In genomic region chr11:2178906-2179494, GRCh38 we compare ENCODE assay signal across 12 cellular contexts. TPM values are rescaled to one million over a fixed set of nuclear protein-coding genes. Genes with fewer than 3 reads are reported as not detected.
DNase-seq lines count a peak whose midpoint lies in the region; ATAC-seq and TF ChIP-seq lines count a peak whose summit lies in the region.
"Had no signal": no experiment of that assay in that cellular context is flagged by ENCODE, and none has a peak within 500 bp of the region (broad histone marks: within the 10 kb centered on the region; RNA-seq: fewer than 3 reads in every experiment).

No MANE protein-coding gene starts in this region.

- no peaks in the 10 kb centered on the region for H3K36me3 Mint-ChIP-seq in activated T-cell treated with anti-CD3 and anti-CD28 coated beads, Interleukin-2, amount 50 U/mL, for 4 hours (ENCODE audit: insufficient read depth)

- DNase-seq in AG10803 (ENCODE audit: low read depth), result peak; percentile 52
- peak; percentile 44 for DNase-seq in HT-29 (ENCODE audit: low spot score)
- DNase-seq in astrocyte of the spinal cord (ENCODE audit: low read depth, low spot score), result peak; percentile 57
- DNase-seq in left kidney (ENCODE audit: low read depth, low spot score), result peak; percentile 89
- no peak for DNase-seq in colonic mucosa
- no peak for DNase-seq in activated T-cell treated with anti-CD3 and anti-CD28 coated beads, Interleukin-2, amount 50 U/mL, for 4 hours
- DNase-seq: H9, NCI-H1105 treated with DMSO at 0.1 percent for 48 hours had no signal

- H3K9me3 Mint-ChIP-seq in activated T-cell treated with anti-CD3 and anti-CD28 coated beads, Interleukin-2, amount 50 U/mL, for 4 hours, result no peaks in the 10 kb centered on the region
- H3K9me3 Mint-ChIP-seq: stimulated activated naive CD8-positive, alpha-beta T cell treated with anti-CD3 and anti-CD28 coated beads, Interleukin-15, Interleukin-2, amounts not matched to agents 100 ng/mL and 50 ng/mL, for 24 hours had no signal

- H3K9ac ChIP-seq in colonic mucosa (ENCODE audit: low read depth in 2 of 2, low read length in 2 of 2), result no peak overlapping the region

- no peaks in the 10 kb centered on the region for H3K9me3 ChIP-seq in colonic mucosa

- no peak overlapping the region for H3K4me3 Mint-ChIP-seq in activated T-cell treated with anti-CD3 and anti-CD28 coated beads, Interleukin-2, amount 50 U/mL, for 4 hours
- H3K4me3 Mint-ChIP-seq: H9; stimulated activated naive CD8-positive, alpha-beta T cell treated with anti-CD3 and anti-CD28 coated beads, Interleukin-15, Interleukin-2, amounts not matched to agents 100 ng/mL and 50 ng/mL, for 24 hours had no signal

- no peaks in the 10 kb centered on the region for H3K4me1 ChIP-seq in colonic mucosa

- in situ Hi-C loops in astrocyte of the spinal cord (cut with HindIII; ENCODE audit: low sequenced_read_pairs), result no loop called here

- ATAC-seq in GM18519 (IDR thresholded peaks at IDR 0.05; ENCODE audit: low FRiP score, unreplicated experiment), result no peak
- no peak for ATAC-seq in HG02678 (IDR thresholded peaks at IDR 0.05; ENCODE audit: unreplicated experiment)
- ATAC-seq in activated T-cell treated with anti-CD3 and anti-CD28 coated beads, Interleukin-2, amount 50 U/mL, for 4 hours, result no peak

- no peaks in the 10 kb centered on the region for H3K4me1 Mint-ChIP-seq in activated T-cell treated with anti-CD3 and anti-CD28 coated beads, Interleukin-2, amount 50 U/mL, for 4 hours (ENCODE audit: low read depth)
- H3K4me1 Mint-ChIP-seq: H9 had no signal

- H3K27me3 Mint-ChIP-seq in activated T-cell treated with anti-CD3 and anti-CD28 coated beads, Interleukin-2, amount 50 U/mL, for 4 hours (ENCODE audit: low read depth), result peaks cover 2% of the 10 kb centered on the region
- H3K27me3 Mint-ChIP-seq: stimulated activated naive CD8-positive, alpha-beta T cell treated with anti-CD3 and anti-CD28 coated beads, Interleukin-15, Interleukin-2, amounts not matched to agents 100 ng/mL and 50 ng/mL, for 24 hours had no signal

- intact Hi-C loops in colonic mucosa (cut with DNase I), result no loop called here

- TF ChIP-seq CTCF in AG10803 (conservative IDR thresholded peaks at IDR 0.05; ENCODE audit: low read length) (no peak), astrocyte of the spinal cord (IDR thresholded peaks at IDR 0.05; ENCODE audit: low read depth, low read length) (no peak), colonic mucosa (IDR thresholded peaks at IDR 0.05) (no peak)

- no peak overlapping the region for H3K27ac ChIP-seq in colonic mucosa
- H3K27ac ChIP-seq: C4-2B had no signal

- no peaks in the 10 kb centered on the region for H3K36me3 ChIP-seq in colonic mucosa

- H3K27me3 ChIP-seq in colonic mucosa, result no peaks in the 10 kb centered on the region

- H3K4me3 ChIP-seq in AG10803 (ENCODE audit: low read length) (no peak overlapping the region), astrocyte of the spinal cord (ENCODE audit: low read depth, low read length) (no peak overlapping the region), colonic mucosa (no peak overlapping the region)

RNA-seq across cellular contexts. Expression of gene TH, which starts 7.4 kb away (rescaled TPM):
- 1.8 and 3.4 TPM in 2 replicates for total RNA-seq in HT-29 (2014; rRNA removed; shearing (Covaris generic))
- under 1 TPM in 1 of 2 donors, not detected in 1; 0.15 TPM for total RNA-seq in colonic mucosa
- not detected for total RNA-seq in activated T-cell treated with anti-CD3 and anti-CD28 coated beads, Interleukin-2, amount 50 U/mL, for 4 hours
- total RNA-seq: H9 had no signal

RNA-seq across cellular contexts. Expression of gene INS, which starts 18.0 kb away (rescaled TPM):
- total RNA-seq in HT-29 (2014; rRNA removed; shearing (Covaris generic)), result not detected in 2 replicates
- total RNA-seq in colonic mucosa, result under 1 TPM in 1 of 2 donors, not detected in 1; 0.84 TPM
- not detected for total RNA-seq in activated T-cell treated with anti-CD3 and anti-CD28 coated beads, Interleukin-2, amount 50 U/mL, for 4 hours
- total RNA-seq: H9 had no signal

RNA-seq across cellular contexts. Expression of gene IGF2, which starts 39.8 kb away (rescaled TPM):
- 9.9 and 11.4 TPM in 2 replicates for total RNA-seq in HT-29 (2014; rRNA removed; shearing (Covaris generic))
- 1 to 10 TPM; 4.1 to 9.2 TPM for total RNA-seq in colonic mucosa
- total RNA-seq in activated T-cell treated with anti-CD3 and anti-CD28 coated beads, Interleukin-2, amount 50 U/mL, for 4 hours, result 10 to 100 TPM in 1 of 3 donors, 1 to 10 TPM in 2; 4.6 to 12.5 (median 5.7) TPM

Comparison
In these comparisons a context has a peak if more than half of its experiments do, and no peak if none do; other contexts are left out.
1. DNase-seq: peak in AG10803 (single experiment), HT-29 (single experiment), astrocyte of the spinal cord (single experiment) and left kidney (single experiment); none in colonic mucosa (single experiment) and activated T-cell treated with anti-CD3 and anti-CD28 coated beads, Interleukin-2, amount 50 U/mL, for 4 hours (single experiment).